ENCODE assay signal across 14 cellular contexts in the genomic region with DNA sequence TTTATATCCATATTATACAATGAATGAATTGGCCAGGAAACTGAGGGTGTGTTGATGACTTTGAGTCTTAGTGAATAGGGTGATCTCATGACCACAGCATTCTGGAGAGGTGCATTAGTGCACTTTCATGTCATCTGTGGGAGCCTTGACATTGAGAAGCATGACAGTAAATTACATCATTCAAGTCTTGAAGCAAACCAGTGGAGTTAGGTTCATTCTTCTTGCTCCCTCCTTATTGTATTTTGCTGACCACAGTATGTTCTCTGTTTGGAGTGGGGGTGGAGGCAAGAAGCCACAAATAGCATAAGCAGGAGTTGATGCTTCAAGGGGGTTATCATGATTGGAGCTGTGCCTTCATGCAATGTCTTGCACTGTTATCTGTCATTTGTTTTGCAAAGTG.
A peak's percentile ranks its signal among the peaks of the same experiment; 100 is the strongest.
DNase-seq lines count a peak whose midpoint lies in the region; ATAC-seq and TF ChIP-seq lines count a peak whose summit lies in the region.
"Had no signal": no experiment of that assay in that cellular context is flagged by ENCODE, and none has a peak within 500 bp of the region (broad histone marks: within the 10 kb centered on the region; RNA-seq: fewer than 3 reads in every experiment).

No MANE protein-coding gene starts in this region.

- H4K20me1 ChIP-seq in HCT116 (ENCODE audit: insufficient read depth), result no peaks in the 10 kb centered on the region
- no peaks in the 10 kb centered on the region for H4K20me1 ChIP-seq in SK-N-SH (ENCODE audit: insufficient read depth)
- H4K20me1 ChIP-seq in OCI-LY7 (ENCODE audit: insufficient read depth, low read length), result no peaks in the 10 kb centered on the region

- H3K4me2 ChIP-seq in HCT116 (ENCODE audit: low read length) (0 out of 2 replicates have a peak overlapping the region, but pooled peaks have one; percentile 1), SK-N-SH (peak overlapping the region; percentile 10; the same call in 1 of the 2 replicates), OCI-LY7 (ENCODE audit: low read length) (no peak overlapping the region)

- intact Hi-C loops in A673 (cut with micrococcal nuclease; ENCODE audit: unreplicated experiment) (no loop called here), HCT116 (cut with micrococcal nuclease) (no loop called here), OCI-LY7 (cut with micrococcal nuclease; ENCODE audit: unreplicated experiment) (loop anchor here (2.0 kb wide), 1 partner anchor 51 kb away; no protein-coding TSS in a partner anchor)

- no peak for TF ChIP-seq CTCF in A673 (conservative IDR thresholded peaks at IDR 0.05; ENCODE audit: low read depth, low read length)
- no peak for TF ChIP-seq CTCF in HCT116 (IDR thresholded peaks at IDR 0.05 in 2 of 3, conservative IDR thresholded peaks at IDR 0.05 in 1 of 3; ENCODE audit: borderline replicate concordance in 1 of 3, insufficient read depth in 1 of 3, low read depth in 2 of 3, low read length in 2 of 3)
- no peak for TF ChIP-seq CTCF in SK-N-SH (IDR thresholded peaks at IDR 0.05)
- TF ChIP-seq CTCF in OCI-LY7 (conservative IDR thresholded peaks at IDR 0.05; ENCODE audit: low read length), result no peak

- H2AFZ ChIP-seq in HCT116 (ENCODE audit: low read depth, low read length, poor library complexity, severe bottlenecking), result no peak overlapping the region
- no peak overlapping the region for H2AFZ ChIP-seq in SK-N-SH (ENCODE audit: low read depth)
- no peak overlapping the region for H2AFZ ChIP-seq in OCI-LY7 (ENCODE audit: low read length)

- TF ChIP-seq EP300 in SK-N-SH (IDR thresholded peaks at IDR 0.05; ENCODE audit: borderline replicate concordance in 1 of 2, low read depth in 1 of 2, low read length in 1 of 2), result peak; percentile 66 to 99

- H3K79me2 ChIP-seq in HCT116 (ENCODE audit: insufficient read depth, low read length) (no peaks in the 10 kb centered on the region), SK-N-SH (ENCODE audit: insufficient read depth) (no peaks in the 10 kb centered on the region), OCI-LY7 (ENCODE audit: insufficient read depth, low read depth, low read length) (no peaks in the 10 kb centered on the region)

- DNase-seq in A673 (ENCODE audit: low spot score), result peak; percentile 20
- peak; percentile 52 for DNase-seq in HCT116 (ENCODE audit: low read depth, low spot score)
- no peak for DNase-seq in SK-N-SH
- peak; percentile 73 for DNase-seq in fibroblast of the conjunctiva (ENCODE audit: low read depth)
- no peak for DNase-seq in DMS79 (lab: John Stamatoyannopoulos, UW)
- DNase-seq in OCI-LY7 (ENCODE audit: low spot score), result no peak
- DNase-seq in NCI-H82 (lab: John Stamatoyannopoulos, UW), result no peak
- DNase-seq: activated B cell treated with CpG ODN at 0.5 μM for 24 hours, caudate nucleus, KG1, naive B cell, NCI-H2227 treated with DMSO at 0.1 percent for 48 hours, upper lobe of left lung had no signal

- ATAC-seq in HCT116 (no peak), GM21515 (IDR thresholded peaks at IDR 0.05; ENCODE audit: unreplicated experiment) (no peak)

- H3K9ac ChIP-seq in HCT116 (ENCODE audit: low read length) (no peak overlapping the region), SK-N-SH (peak overlapping the region; percentile 6; the same call in 1 of the 2 replicates)

- H3K27ac ChIP-seq in A673 (ENCODE audit: low read depth, low read length, poor library complexity, severe bottlenecking) (no peak overlapping the region), HCT116 (ENCODE audit: low read depth, low read length) (peak overlapping the region; percentile 59; the same call in 1 of the 2 replicates), SK-N-SH (ENCODE audit: low read depth in 2 of 2, low read length in 1 of 2) (peak overlapping the region in 1 of 2 experiments; percentile 78; a peak in 2 of 4 replicates), OCI-LY7 (ENCODE audit: low read depth, low read length, poor library complexity, severe bottlenecking) (no peak overlapping the region)
- H3K27ac ChIP-seq: upper lobe of left lung had no signal

- H3K9me2 ChIP-seq in HCT116 (ENCODE audit: insufficient read depth) (no peaks in the 10 kb centered on the region), SK-N-SH (no peaks in the 10 kb centered on the region), OCI-LY7 (ENCODE audit: insufficient read depth, low read length) (no peaks in the 10 kb centered on the region)

- POLR2A ChIA-PET in A673 (lab: Charles Lee; ENCODE audit: low non-redundant PET), result no interaction called here
- POLR2A ChIA-PET in HCT116 (lab: Charles Lee), result no interaction called here
- POLR2A ChIA-PET in SK-N-SH (lab: Yijun Ruan, JAX), result no interaction called here
- POLR2A ChIA-PET in OCI-LY7 (lab: Charles Lee), result no interaction called here

- CTCF ChIA-PET in A673 (lab: Charles Lee) (no interaction called here), HCT116 (lab: Charles Lee) (no interaction called here), SK-N-SH (lab: Yijun Ruan, JAX) (no interaction called here), OCI-LY7 (lab: Charles Lee; ENCODE audit: unreplicated experiment) (no interaction called here)

- RAD21 ChIA-PET in HCT116 (lab: Charles Lee; ENCODE audit: low non-redundant PET in 1 of 2, low total read pairs in 2 of 2, uncharacterized antibody in 2 of 2, unreplicated experiment in 2 of 2), result no interaction called here

- H3K4me1 ChIP-seq in A673 (ENCODE audit: insufficient read depth, low read length, poor library complexity, severe bottlenecking) (no peaks in the 10 kb centered on the region), HCT116 (ENCODE audit: control insufficient read depth in 1 of 2, insufficient read depth in 2 of 2, low read length in 2 of 2) (peaks cover 13 to 46% of the 10 kb centered on the region in 2 experiments), SK-N-SH (ENCODE audit: control insufficient read depth in 1 of 2, insufficient read depth in 2 of 2, low read depth in 1 of 2, low read length in 1 of 2) (no peaks in the 10 kb centered on the region), OCI-LY7 (ENCODE audit: insufficient read depth, low read length, poor library complexity, severe bottlenecking) (no peaks in the 10 kb centered on the region)
- H3K4me1 ChIP-seq: upper lobe of left lung had no signal

- no peaks in the 10 kb centered on the region for H3K9me3 ChIP-seq in A673 (ENCODE audit: low read depth, low read length, poor library complexity, severe bottlenecking)
- peaks cover 5 to 7% of the 10 kb centered on the region in 2 experiments; a peak in 2 of 4 replicates for H3K9me3 ChIP-seq in HCT116 (ENCODE audit: control insufficient read depth in 1 of 2, insufficient read depth in 1 of 2, low read depth in 1 of 2, low read length in 2 of 2)
- no peaks in the 10 kb centered on the region for H3K9me3 ChIP-seq in SK-N-SH
- H3K9me3 ChIP-seq in OCI-LY7 (ENCODE audit: low read length), result no peaks in the 10 kb centered on the region
- H3K9me3 ChIP-seq: upper lobe of left lung had no signal

- BruUV-seq in A673 (replicated peaks; lab: Mats Ljungman, UMichigan) (no TSS peak), HCT116 (replicated peaks; lab: Mats Ljungman, UMichigan) (no TSS peak), OCI-LY7 (replicated peaks; lab: Mats Ljungman, UMichigan) (no TSS peak)

- H3F3A ChIP-seq in SK-N-SH (replicated peaks; ENCODE audit: insufficient read depth), result peaks cover 19% of the 10 kb centered on the region

- H3K36me3 ChIP-seq in A673 (ENCODE audit: insufficient read depth, low read length, poor library complexity, severe bottlenecking) (no peaks in the 10 kb centered on the region), HCT116 (ENCODE audit: control insufficient read depth in 1 of 2, insufficient read depth in 2 of 2, low read length in 2 of 2) (peaks cover 0 to 5% of the 10 kb centered on the region in 2 experiments; a peak in 1 of 4 replicates), SK-N-SH (replicated peaks in 1 of 2; ENCODE audit: control insufficient read depth in 1 of 2, insufficient read depth in 2 of 2, low read length in 1 of 2) (no peaks in the 10 kb centered on the region), OCI-LY7 (ENCODE audit: insufficient read depth, low read length) (no peaks in the 10 kb centered on the region)
- H3K36me3 ChIP-seq: upper lobe of left lung had no signal

- H3K27me3 ChIP-seq in A673 (replicated peaks; ENCODE audit: insufficient read depth, low read depth, low read length, poor library complexity), result no peaks in the 10 kb centered on the region
- H3K27me3 ChIP-seq in HCT116 (ENCODE audit: insufficient read depth, low read length), result no peaks in the 10 kb centered on the region
- no peaks in the 10 kb centered on the region for H3K27me3 ChIP-seq in SK-N-SH (ENCODE audit: insufficient read depth)
- H3K27me3 ChIP-seq: upper lobe of left lung had no signal

- TF ChIP-seq POLR2A in HCT116 (IDR thresholded peaks at IDR 0.05; ENCODE audit: borderline replicate concordance, extremely low read depth, insufficient read depth, insufficient read length), result no peak

- H3K4me3 ChIP-seq in A673 (ENCODE audit: low read depth, low read length, poor library complexity, severe bottlenecking) (no peak overlapping the region), HCT116 (replicated peaks in 1 of 2; ENCODE audit: low read depth in 1 of 2, low read length in 2 of 2) (no peak overlapping the region), SK-N-SH (ENCODE audit: low read depth in 2 of 2, low read length in 1 of 2) (no peak overlapping the region), OCI-LY7 (ENCODE audit: low read depth, low read length, poor library complexity, severe bottlenecking) (no peak overlapping the region)
- H3K4me3 ChIP-seq: upper lobe of left lung had no signal

- TF ChIP-seq RAD21 in HCT116 (IDR thresholded peaks at IDR 0.05; ENCODE audit: low read depth) (peak; percentile 26; the same call in 1 of the 2 replicates), SK-N-SH (IDR thresholded peaks at IDR 0.05; ENCODE audit: low read length) (no peak)

TF ChIP-seq in HCT116, 20 proteins besides CTCF, POLR2A, EP300 and RAD21 (continues in another document):
- TF ChIP-seq ELF1 (IDR thresholded peaks at IDR 0.05; ENCODE audit: borderline replicate concordance, low read depth), result no peak
- TF ChIP-seq SRF (IDR thresholded peaks at IDR 0.05; ENCODE audit: low read depth), result 0 out of 2 replicates have a peak, but pooled peaks have one; percentile 9
- TF ChIP-seq MAX (IDR thresholded peaks at IDR 0.05), result peak; percentile 77

TF ChIP-seq in SK-N-SH, 30 proteins besides CTCF, POLR2A, EP300 and RAD21 (continues in another document):
- peak; percentile 99 for TF ChIP-seq TCF12 (IDR thresholded peaks at IDR 0.05)
- peak; percentile 97 for TF ChIP-seq TEAD4 (IDR thresholded peaks at IDR 0.05; ENCODE audit: borderline replicate concordance, insufficient read depth)
- no peak for TF ChIP-seq GATA2 (CRISPR knock-in tag; IDR thresholded peaks at IDR 0.05)
- peak; percentile 78 for TF ChIP-seq FOSL2 (IDR thresholded peaks at IDR 0.05; ENCODE audit: borderline replicate concordance, low read depth)
- TF ChIP-seq USF2 (IDR thresholded peaks at IDR 0.05; ENCODE audit: borderline replicate concordance, low read depth, low read length), result no peak

Comparison
In these comparisons a context has a peak if more than half of its experiments do, and no peak if none do; other contexts are left out.
1. DNase-seq: peak in A673 (single experiment), HCT116 (single experiment) and fibroblast of the conjunctiva (single experiment); none in SK-N-SH (single experiment), DMS79 (single experiment), OCI-LY7 (single experiment) and NCI-H82 (single experiment).